ENCODE assay signal across 1 cellular context in the genomic region with DNA sequence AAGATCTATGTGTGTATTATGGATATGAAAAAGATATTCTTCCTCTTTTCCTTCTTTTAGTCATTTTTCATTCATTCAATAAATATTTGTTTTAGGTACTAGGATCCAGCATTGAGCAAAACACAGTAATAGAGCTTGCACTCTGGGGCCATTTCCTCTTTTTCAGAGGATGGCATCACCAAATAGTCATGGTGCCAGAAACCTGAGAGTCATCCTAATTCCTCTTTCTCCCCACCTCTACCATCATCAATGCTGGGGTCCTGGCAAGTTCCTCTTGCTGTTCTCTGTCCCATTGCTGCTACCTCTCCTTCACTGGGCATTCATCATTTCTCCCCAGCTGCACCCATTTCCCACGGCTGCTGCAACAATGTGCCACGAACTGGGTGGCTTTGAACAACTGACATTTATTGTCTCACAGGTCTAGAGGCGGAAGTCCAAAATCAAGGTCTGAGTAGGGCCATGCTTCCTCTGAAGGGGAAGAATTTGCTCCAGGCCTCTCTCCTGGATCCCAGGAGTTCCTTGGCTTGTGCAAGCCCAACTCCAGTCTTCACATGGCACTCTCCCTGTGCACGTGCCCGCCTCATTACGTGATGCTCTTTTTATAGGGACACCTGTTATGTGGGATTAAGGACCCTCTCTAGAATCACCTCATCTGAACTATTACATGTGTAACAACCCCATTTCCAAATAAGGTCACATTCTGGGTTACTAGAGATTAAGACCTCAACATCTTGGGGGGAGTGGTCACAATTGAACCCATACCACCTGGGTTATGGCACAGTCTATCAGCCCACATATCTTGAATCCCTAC.
TF ChIP-seq lines count a peak whose summit lies in the region.

No MANE protein-coding gene starts in this region.

TF ChIP-seq in liver, 16 proteins besides CTCF, POLR2A, EP300 and RAD21 (continued from another document):
- TF ChIP-seq, protein P1, sequence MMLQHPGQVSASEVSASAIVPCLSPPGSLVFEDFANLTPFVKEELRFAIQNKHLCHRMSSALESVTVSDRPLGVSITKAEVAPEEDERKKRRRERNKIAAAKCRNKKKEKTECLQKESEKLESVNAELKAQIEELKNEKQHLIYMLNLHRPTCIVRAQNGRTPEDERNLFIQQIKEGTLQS (IDR thresholded peaks at IDR 0.05): no peak
- TF ChIP-seq HNF4G (IDR thresholded peaks at IDR 0.05): no peak
- no peak for TF ChIP-seq ZBTB33 (IDR thresholded peaks at IDR 0.05)
- no peak for TF ChIP-seq EGR1 (IDR thresholded peaks at IDR 0.05; ENCODE audit: low read depth in 2 of 2)
- TF ChIP-seq FOXA2 (IDR thresholded peaks at IDR 0.05): no peak
- TF ChIP-seq NR2F2 (IDR thresholded peaks at IDR 0.05): no peak
- TF ChIP-seq TAF1 (conservative IDR thresholded peaks at IDR 0.05): no peak
- TF ChIP-seq GABPA (IDR thresholded peaks at IDR 0.05 in 1 of 2, conservative IDR thresholded peaks at IDR 0.05 in 1 of 2): no peak
- TF ChIP-seq RXRA (IDR thresholded peaks at IDR 0.05): no peak
- TF ChIP-seq HNF4A (conservative IDR thresholded peaks at IDR 0.05): no peak
- no peak for TF ChIP-seq SP1 (IDR thresholded peaks at IDR 0.05)
TF ChIP-seq in liver: peak in this region for 0.
